ENCODE assay signal across 8 cellular contexts in genomic region chr2:124024491-124025348, GRCh38. TPM values are rescaled to one million over a fixed set of nuclear protein-coding genes. Genes with fewer than 3 reads are reported as not detected.
A peak's percentile ranks its signal among the peaks of the same experiment; 100 is the strongest.
DNase-seq lines count a peak whose midpoint lies in the region; ATAC-seq, FAIRE-seq and TF ChIP-seq lines count a peak whose summit lies in the region.

TSS of gene CNTNAP5 (plus strand) at chr2:124025287. CDS start at chr2:124025651, 364 bp downstream.

- TF ChIP-seq CTCF in A549 (IDR thresholded peaks at IDR 0.05), result no peak
- no peak for TF ChIP-seq CTCF in RWPE2 (IDR thresholded peaks at IDR 0.05; ENCODE audit: poor library complexity, severe bottlenecking)
- no peak for TF ChIP-seq CTCF in fibroblast of the aortic adventitia (IDR thresholded peaks at IDR 0.05; ENCODE audit: insufficient read depth, low read length)
- TF ChIP-seq CTCF in neural cell (IDR thresholded peaks at IDR 0.05; ENCODE audit: poor library complexity, severe bottlenecking), result no peak

- no peaks in the 10 kb centered on the region for H3K79me2 ChIP-seq in GM23248 (ENCODE audit: insufficient read depth)
- H3K79me2 ChIP-seq in neural cell (replicated peaks; ENCODE audit: insufficient read depth, low read length), result peaks cover 55% of the 10 kb centered on the region

- H4K20me1 ChIP-seq in GM23248 (ENCODE audit: insufficient read depth) (no peaks in the 10 kb centered on the region), neural cell (ENCODE audit: insufficient read depth) (no peaks in the 10 kb centered on the region)

- no peak within 1 kb of the TSS for H3K27ac ChIP-seq in A549
- H3K27ac ChIP-seq in GM23248, result no peak within 1 kb of the TSS
- H3K27ac ChIP-seq in RWPE2 (ENCODE audit: poor library complexity, severe bottlenecking), result no peak within 1 kb of the TSS
- peak within 1 kb of the TSS; percentile 73 for H3K27ac ChIP-seq in neural cell (ENCODE audit: low read length)

- POLR2A ChIA-PET in A549 (lab: Yijun Ruan, JAX), result no interaction called here

- ATAC-seq in A549 (no peak), RWPE2 (ENCODE audit: low read depth) (peak; percentile 67), HG03045 (IDR thresholded peaks at IDR 0.05; ENCODE audit: unreplicated experiment) (no peak), HG03097 (IDR thresholded peaks at IDR 0.05; ENCODE audit: low FRiP score, unreplicated experiment) (no peak), GM19467 (IDR thresholded peaks at IDR 0.05; ENCODE audit: unreplicated experiment) (no peak)

- no peak within 1 kb of the TSS for H2AFZ ChIP-seq in GM23248
- H2AFZ ChIP-seq in neural cell (ENCODE audit: low read depth, low read length), result peak within 1 kb of the TSS; percentile 37

- no peak for FAIRE-seq in A549 (lab: Jason Lieb, UNC)

- no peak within 1 kb of the TSS for H3K4me2 ChIP-seq in A549
- no peak within 1 kb of the TSS for H3K4me2 ChIP-seq in GM23248 (ENCODE audit: unreplicated experiment)
- peak within 1 kb of the TSS; percentile 82 for H3K4me2 ChIP-seq in neural cell (ENCODE audit: low read length)

- H3K4me1 ChIP-seq in A549 (no peaks in the 10 kb centered on the region), GM23248 (ENCODE audit: insufficient read depth) (no peaks in the 10 kb centered on the region), RWPE2 (ENCODE audit: insufficient read depth, poor library complexity, severe bottlenecking) (no peaks in the 10 kb centered on the region)

- H3K4me3 ChIP-seq in A549 (no peak within 1 kb of the TSS), GM23248 (0 out of 2 replicates have a peak within 1 kb of the TSS, but pooled peaks have one; percentile 42), RWPE2 (ENCODE audit: severe bottlenecking) (no peak within 1 kb of the TSS), fibroblast of the aortic adventitia (ENCODE audit: low read depth, low read length) (no peak within 1 kb of the TSS), neural cell (ENCODE audit: low read length) (peak within 1 kb of the TSS; percentile 75)

- H3K27me3 ChIP-seq in GM23248 (replicated peaks; ENCODE audit: insufficient read depth) (peaks cover 6% of the 10 kb centered on the region; the same call in 1 of the 2 replicates), RWPE2 (ENCODE audit: insufficient read depth, poor library complexity, severe bottlenecking) (peaks cover 39% of the 10 kb centered on the region), neural cell (ENCODE audit: insufficient read depth, low read depth, low read length) (no peaks in the 10 kb centered on the region)

- H3F3A ChIP-seq in GM23248 (ENCODE audit: insufficient read depth) (no peaks in the 10 kb centered on the region), neural cell (ENCODE audit: insufficient read depth, low read length, poor library complexity, severe bottlenecking) (no peaks in the 10 kb centered on the region)

- WGBS in A549 (ENCODE audit: missing lambda C conversion rate), result 47% methylated on average over 43 of the region's 60 CpGs
- 2 to 5% methylated on average over 53 to 60 of the region's 60 CpGs for WGBS in GM23248 (ENCODE audit: low coverage in 1 of 2, low lambda C conversion rate in 2 of 2, missing lambda C conversion rate in 2 of 2), 2 experiments

- DNase-seq in A549 (ENCODE audit: low read depth in 1 of 2, low spot score in 1 of 2), result no peak
- DNase-seq in GM23248, result peak; percentile 57
- no peak for DNase-seq in RWPE2 (ENCODE audit: low spot score)
- DNase-seq in fibroblast of the aortic adventitia (ENCODE audit: low read depth), result peak; percentile 5

- TF ChIP-seq EP300 in A549 (IDR thresholded peaks at IDR 0.05) (no peak), neural cell (conservative IDR thresholded peaks at IDR 0.05; ENCODE audit: poor library complexity, severe bottlenecking) (no peak)

- TF ChIP-seq RAD21 in A549 (conservative IDR thresholded peaks at IDR 0.05 in 1 of 2, IDR thresholded peaks at IDR 0.05 in 1 of 2), result no peak
- peak; percentile 57 for TF ChIP-seq RAD21 in neural cell (conservative IDR thresholded peaks at IDR 0.05)

- H3K36me3 ChIP-seq in GM23248 (ENCODE audit: low read depth), result no peaks in the 10 kb centered on the region
- no peaks in the 10 kb centered on the region for H3K36me3 ChIP-seq in RWPE2 (ENCODE audit: low read depth)
- H3K36me3 ChIP-seq in neural cell (ENCODE audit: insufficient read depth, low read length), result no peaks in the 10 kb centered on the region

- CTCF ChIA-PET in A549 (lab: Yijun Ruan, JAX), result no interaction called here

- no peak within 1 kb of the TSS for H3K9ac ChIP-seq in GM23248
- H3K9ac ChIP-seq in neural cell (ENCODE audit: low read length), result peak within 1 kb of the TSS; percentile 74

- H3K9me2 ChIP-seq in GM23248 (ENCODE audit: insufficient read depth) (no peaks in the 10 kb centered on the region), neural cell (ENCODE audit: insufficient read depth, low read length) (no peaks in the 10 kb centered on the region)

- in situ Hi-C loops in GM23248 (cut with MboI), result no loop called here

- TF ChIP-seq POLR2A in A549 (IDR thresholded peaks at IDR 0.05; ENCODE audit: low read length), result no peak

- H3K9me3 ChIP-seq in A549, result no peaks in the 10 kb centered on the region
- no peaks in the 10 kb centered on the region for H3K9me3 ChIP-seq in GM23248 (ENCODE audit: low read depth)
- no peaks in the 10 kb centered on the region for H3K9me3 ChIP-seq in RWPE2 (ENCODE audit: severe bottlenecking)
- H3K9me3 ChIP-seq in neural cell (ENCODE audit: low read length), result no peaks in the 10 kb centered on the region

TF ChIP-seq in A549, 52 proteins besides CTCF, POLR2A, EP300 and RAD21:
- TF ChIP-seq NR3C1 (IDR thresholded peaks at IDR 0.05) (no peak), REST (IDR thresholded peaks at IDR 0.05) (peak; percentile 71)

TF ChIP-seq in neural cell, 6 proteins besides CTCF, POLR2A, EP300 and RAD21:
- TF ChIP-seq REST (IDR thresholded peaks at IDR 0.05; ENCODE audit: borderline replicate concordance) (peak; percentile 95), POLR2AphosphoS5 (IDR thresholded peaks at IDR 0.05) (peak; percentile 48), SMC3 (conservative IDR thresholded peaks at IDR 0.05; ENCODE audit: poor library complexity) (peak; percentile 48), TAF1 (IDR thresholded peaks at IDR 0.05; ENCODE audit: low read depth) (no peak), EZH2 (IDR thresholded peaks at IDR 0.05; ENCODE audit: borderline replicate concordance, insufficient read depth, low read length, poor library complexity, severe bottlenecking) (no peak), MXI1 (conservative IDR thresholded peaks at IDR 0.05; ENCODE audit: poor library complexity, severe bottlenecking) (peak; percentile 43)
TF ChIP-seq in neural cell: peak in this region for 4.

RNA-seq across cellular contexts. Expression of gene CNTNAP5, which starts in this region (rescaled TPM):
- polyA plus RNA-seq in A549 (2011; rRNA removed) (0.01 TPM in 1 of 2 replicates, not detected in the other), A549 (2017; fragmentation: RNase III; extraction: RNeasy Plus Mini Kit Qiagen cat#74134 plus additional on column Dnase treatment) (not detected in 3 replicates), GM23248 (2016; fragmentation: Nextera tagmentation; extraction: Ambion mirVana) (not detected in 2 replicates), neural cell (19.3 and 39.0 TPM in 2 replicates)
- not detected in 2 replicates for polyA plus RNA-seq in A549 (2012; cell fraction: cytosol; rRNA removed)
- polyA plus RNA-seq in A549 (2012; cell fraction: nucleus; rRNA removed), result not detected in 2 replicates
- polyA minus RNA-seq in A549 (2011; rRNA and poly(A)+ RNA removed), result not detected in 2 replicates
- not detected in 2 replicates for total RNA-seq in GM23248 (2014; rRNA removed; shearing (Covaris generic))
- total RNA-seq in fibroblast of the aortic adventitia (ENCODE audit: low replicate concordance), result under 0.01 TPM in 1 of 2 replicates, not detected in the other
- 238 and 256 TPM in 2 replicates for polyA minus RNA-seq in neural cell

Comparison
In these comparisons a context has a peak if more than half of its experiments do, and no peak if none do; other contexts are left out.
1. RNA of gene CNTNAP5 (polyA plus RNA-seq): 19.3 to 39.0 TPM in neural cell; 0.01 TPM in A549 and not detected in GM23248; every median in the first group is over 10 times any median in the second.
2. Peak in DNase-seq and H3K4me3 ChIP-seq in GM23248; RNA of the gene not detected or under 1 TPM.
3. Peak in DNase-seq in fibroblast of the aortic adventitia; RNA of the gene not detected or under 1 TPM.